ENCODE assay signal across 2 cellular contexts in genomic region chr3:175357758-175358157, GRCh38.
TF ChIP-seq lines count a peak whose summit lies in the region.

No MANE protein-coding gene starts in this region.

TF ChIP-seq in IMR-90, 13 proteins besides CTCF, POLR2A, EP300 and RAD21:
- TF ChIP-seq MAZ (IDR thresholded peaks at IDR 0.05; ENCODE audit: borderline replicate concordance, low read depth, low read length) (no peak), USF2 (IDR thresholded peaks at IDR 0.05; ENCODE audit: low read depth, low read length) (no peak), SMC3 (IDR thresholded peaks at IDR 0.05; ENCODE audit: low read depth, low read length) (no peak), MAFK (IDR thresholded peaks at IDR 0.05; ENCODE audit: low read depth, low read length) (no peak), BHLHE40 (IDR thresholded peaks at IDR 0.05; ENCODE audit: low read depth, low read length) (no peak), NFE2L2 (IDR thresholded peaks at IDR 0.05; ENCODE audit: low read depth, low read length) (no peak), RFX5 (IDR thresholded peaks at IDR 0.05; ENCODE audit: low read depth, low read length) (no peak), CEBPB (IDR thresholded peaks at IDR 0.05; ENCODE audit: low read depth, low read length) (no peak), CHD1 (IDR thresholded peaks at IDR 0.05; ENCODE audit: low read depth, low read length) (no peak), ELK1 (IDR thresholded peaks at IDR 0.05; ENCODE audit: borderline replicate concordance, low read depth, low read length) (no peak)
TF ChIP-seq in IMR-90: peak in this region for 0.

TF ChIP-seq in GM12878, 131 proteins besides CTCF, POLR2A, EP300 and RAD21:
- 0 out of 2 replicates have a peak, but pooled peaks have one; percentile 11 for TF ChIP-seq MLLT1 (IDR thresholded peaks at IDR 0.05)
- TF ChIP-seq ATF7 (IDR thresholded peaks at IDR 0.05; ENCODE audit: low read depth): no peak
- no peak for TF ChIP-seq E4F1 (IDR thresholded peaks at IDR 0.05; ENCODE audit: borderline replicate concordance, partially characterized antibody)
